13 cellular contexts compared by ENCODE assay signal in the genomic region with DNA sequence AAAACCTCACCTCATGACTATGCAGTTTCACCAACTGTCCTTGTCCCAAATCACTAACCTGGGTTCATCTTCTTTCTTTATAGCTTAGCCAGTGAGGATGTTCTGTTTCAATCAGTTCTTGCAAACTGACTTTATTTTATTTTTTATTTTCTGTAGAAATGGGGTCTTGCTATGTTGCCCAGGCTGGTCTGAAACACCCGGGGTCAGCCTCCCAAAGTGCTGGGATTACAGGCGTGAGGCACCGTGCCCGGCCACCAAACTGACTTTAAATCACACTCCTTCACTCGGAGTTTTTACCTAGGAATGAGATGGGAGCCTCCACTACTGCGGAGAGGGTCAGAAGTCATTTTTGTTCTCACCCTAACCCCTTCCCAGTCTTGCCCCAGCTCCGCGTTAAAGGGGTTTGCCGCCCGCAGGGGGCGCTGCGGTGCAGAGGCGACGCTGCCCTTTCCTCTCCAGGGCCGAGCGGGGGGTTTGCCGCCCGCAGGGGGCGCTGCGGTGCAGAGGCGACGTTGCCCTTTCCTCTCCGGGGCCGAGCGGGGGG. TPM values are rescaled to one million over a fixed set of nuclear protein-coding genes. Genes with fewer than 3 reads are reported as not detected.
A peak's percentile ranks its signal among the peaks of the same experiment; 100 is the strongest.
DNase-seq lines count a peak whose midpoint lies in the region; ATAC-seq and TF ChIP-seq lines count a peak whose summit lies in the region.
"Had no signal": no experiment of that assay in that cellular context is flagged by ENCODE, and none has a peak within 500 bp of the region (broad histone marks: within the 10 kb centered on the region; RNA-seq: fewer than 3 reads in every experiment).

No MANE protein-coding gene starts in this region.

- POLR2A ChIA-PET in SK-N-SH (lab: Yijun Ruan, JAX): no interaction called here

- ATAC-seq in SK-N-SH treated with all-trans-retinoic acid at 6 μM for 48 hours: no peak
- ATAC-seq in stimulated activated naive CD8-positive, alpha-beta T cell treated with anti-CD3 and anti-CD28 coated beads, Interleukin-15, amount 100 ng/mL, for 72 hours: peak; percentile 86
- ATAC-seq: HCT116 had no signal

- no peak overlapping the region for H2AFZ ChIP-seq in SK-N-SH (ENCODE audit: low read depth)

- CTCF ChIA-PET in SK-N-SH (lab: Yijun Ruan, JAX): interaction anchor here (0.6 to 21.8 kb wide), 24 partner anchors 10 to 373 kb away, joined by 3 to 560 read pairs (median 4); a partner anchor contains a TSS

- WGBS in SK-N-SH (ENCODE audit: low lambda C conversion rate): 66% methylated on average over 15 of the region's 25 CpGs
- WGBS in endodermal cell (ENCODE audit: insufficient coverage in 1 of 2, insufficient read length in 1 of 2), 2 experiments: 92 to 96% methylated on average over 5 to 12 of the region's 25 CpGs

- no peak overlapping the region for H3K4me2 ChIP-seq in SK-N-SH
- H3K4me2 ChIP-seq: BLaER1 had no signal

- no peaks in the 10 kb centered on the region for H4K20me1 ChIP-seq in SK-N-SH (ENCODE audit: insufficient read depth)
- H4K20me1 ChIP-seq: BLaER1 had no signal

- peaks cover 25% of the 10 kb centered on the region for H3K4me1 Mint-ChIP-seq in endodermal cell
- H3K4me1 Mint-ChIP-seq in stimulated activated naive CD8-positive, alpha-beta T cell treated with anti-CD3 and anti-CD28 coated beads, Interleukin-15, amount 100 ng/mL, for 72 hours: no peaks in the 10 kb centered on the region
- H3K4me1 Mint-ChIP-seq: nephron had no signal

- H3K9me3 ChIP-seq in SK-N-SH (no peaks in the 10 kb centered on the region), endodermal cell (ENCODE audit: control insufficient read depth, low read length) (peaks cover 8% of the 10 kb centered on the region)
- H3K9me3 ChIP-seq: BLaER1, esophagus muscularis mucosa, thoracic aorta had no signal

- H3K9ac ChIP-seq in SK-N-SH (no peak overlapping the region), endodermal cell (ENCODE audit: extremely low read depth, low read length, poor library complexity, severe bottlenecking) (no peak overlapping the region)
- H3K9ac ChIP-seq: BLaER1 had no signal

- no peak overlapping the region for H3K27ac ChIP-seq in SK-N-SH (ENCODE audit: low read depth in 2 of 2, low read length in 1 of 2)
- no peak overlapping the region for H3K27ac ChIP-seq in endodermal cell (ENCODE audit: low read depth, low read length)
- H3K27ac ChIP-seq: BLaER1 had no signal

- TF ChIP-seq RAD21 in SK-N-SH (IDR thresholded peaks at IDR 0.05; ENCODE audit: low read length): no peak

- TF ChIP-seq EP300 in SK-N-SH (IDR thresholded peaks at IDR 0.05; ENCODE audit: borderline replicate concordance in 1 of 2, low read depth in 1 of 2, low read length in 1 of 2): no peak

- no peaks in the 10 kb centered on the region for H3K79me2 ChIP-seq in SK-N-SH (ENCODE audit: insufficient read depth)

- H3K9me3 Mint-ChIP-seq in endodermal cell: peaks cover 21% of the 10 kb centered on the region
- H3K9me3 Mint-ChIP-seq in stimulated activated naive CD8-positive, alpha-beta T cell treated with anti-CD3 and anti-CD28 coated beads, Interleukin-15, amount 100 ng/mL, for 72 hours: no peaks in the 10 kb centered on the region
- H3K9me3 Mint-ChIP-seq: nephron had no signal

- H3K36me3 ChIP-seq in SK-N-SH (replicated peaks in 1 of 2; ENCODE audit: control insufficient read depth in 1 of 2, insufficient read depth in 2 of 2, low read length in 1 of 2) (no peaks in the 10 kb centered on the region), endodermal cell (ENCODE audit: control insufficient read depth, insufficient read depth, low read length) (no peaks in the 10 kb centered on the region)
- H3K36me3 ChIP-seq: BLaER1, esophagus muscularis mucosa, thoracic aorta had no signal

- TF ChIP-seq CTCF in SK-N-SH (IDR thresholded peaks at IDR 0.05) (peak; percentile 17; the same call in 1 of the 2 replicates), endodermal cell (conservative IDR thresholded peaks at IDR 0.05) (no peak)

- H3F3A ChIP-seq in SK-N-SH (replicated peaks; ENCODE audit: insufficient read depth): no peaks in the 10 kb centered on the region

- DNase-seq in SK-N-SH: no peak
- peak; percentile 83 to 88 for DNase-seq in activated CD4-positive, alpha-beta T cell treated with anti-CD3 and anti-CD28 coated beads, Interleukin-2, amount 50 U/mL, for 48 hours
- no peak for DNase-seq in endodermal cell
- DNase-seq in stimulated activated naive CD8-positive, alpha-beta T cell treated with anti-CD3 and anti-CD28 coated beads, Interleukin-15, amount 100 ng/mL, for 72 hours: peak; percentile 83 to 87
- DNase-seq in CD1c-positive myeloid dendritic cell (ENCODE audit: extremely low spot score): no peak
- no peak for DNase-seq in NCI-H524 (lab: John Stamatoyannopoulos, UW)
- DNase-seq in NCI-H1105 (lab: John Stamatoyannopoulos, UW): no peak

- H3K27ac Mint-ChIP-seq in endodermal cell: no peak overlapping the region
- no peak overlapping the region for H3K27ac Mint-ChIP-seq in stimulated activated naive CD8-positive, alpha-beta T cell treated with anti-CD3 and anti-CD28 coated beads, Interleukin-15, amount 100 ng/mL, for 72 hours
- H3K27ac Mint-ChIP-seq: nephron had no signal

- no peaks in the 10 kb centered on the region for H3K9me2 ChIP-seq in SK-N-SH

- peaks cover 2% of the 10 kb centered on the region for H3K36me3 Mint-ChIP-seq in endodermal cell (ENCODE audit: low read depth)

- no peaks in the 10 kb centered on the region for H3K4me1 ChIP-seq in SK-N-SH (ENCODE audit: control insufficient read depth in 1 of 2, insufficient read depth in 2 of 2, low read depth in 1 of 2, low read length in 1 of 2)
- peaks cover 6% of the 10 kb centered on the region for H3K4me1 ChIP-seq in endodermal cell (ENCODE audit: control insufficient read depth, insufficient read depth, low read length)
- H3K4me1 ChIP-seq: BLaER1, esophagus muscularis mucosa had no signal

- no peak overlapping the region for H3K4me3 ChIP-seq in SK-N-SH (ENCODE audit: low read depth in 2 of 2, low read length in 1 of 2)
- peak overlapping the region; percentile 2 for H3K4me3 ChIP-seq in endodermal cell (ENCODE audit: low read length)
- H3K4me3 ChIP-seq: BLaER1, esophagus muscularis mucosa had no signal

- peaks cover 13% of the 10 kb centered on the region for H3K27me3 Mint-ChIP-seq in endodermal cell (ENCODE audit: insufficient read depth)
- peaks cover 26% of the 10 kb centered on the region for H3K27me3 Mint-ChIP-seq in stimulated activated naive CD8-positive, alpha-beta T cell treated with anti-CD3 and anti-CD28 coated beads, Interleukin-15, amount 100 ng/mL, for 72 hours

- peaks cover 15% of the 10 kb centered on the region for H3K27me3 ChIP-seq in SK-N-SH (ENCODE audit: insufficient read depth)
- peaks cover 3% of the 10 kb centered on the region for H3K27me3 ChIP-seq in endodermal cell (ENCODE audit: control insufficient read depth, insufficient read depth, low read length, poor library complexity, severe bottlenecking)

- H3K4me3 Mint-ChIP-seq in endodermal cell: no peak overlapping the region
- no peak overlapping the region for H3K4me3 Mint-ChIP-seq in stimulated activated naive CD8-positive, alpha-beta T cell treated with anti-CD3 and anti-CD28 coated beads, Interleukin-15, amount 100 ng/mL, for 72 hours
- H3K4me3 Mint-ChIP-seq: nephron had no signal

TF ChIP-seq in SK-N-SH, 30 proteins besides CTCF, POLR2A, EP300 and RAD21 (continues in another document):
- TF ChIP-seq TCF12 (IDR thresholded peaks at IDR 0.05): no peak

TF ChIP-seq in SK-N-SH treated with all-trans-retinoic acid at 6 μM for 48 hours, 23 proteins besides CTCF, POLR2A, EP300 and RAD21 (continues in another document):
- TF ChIP-seq, protein P1, sequence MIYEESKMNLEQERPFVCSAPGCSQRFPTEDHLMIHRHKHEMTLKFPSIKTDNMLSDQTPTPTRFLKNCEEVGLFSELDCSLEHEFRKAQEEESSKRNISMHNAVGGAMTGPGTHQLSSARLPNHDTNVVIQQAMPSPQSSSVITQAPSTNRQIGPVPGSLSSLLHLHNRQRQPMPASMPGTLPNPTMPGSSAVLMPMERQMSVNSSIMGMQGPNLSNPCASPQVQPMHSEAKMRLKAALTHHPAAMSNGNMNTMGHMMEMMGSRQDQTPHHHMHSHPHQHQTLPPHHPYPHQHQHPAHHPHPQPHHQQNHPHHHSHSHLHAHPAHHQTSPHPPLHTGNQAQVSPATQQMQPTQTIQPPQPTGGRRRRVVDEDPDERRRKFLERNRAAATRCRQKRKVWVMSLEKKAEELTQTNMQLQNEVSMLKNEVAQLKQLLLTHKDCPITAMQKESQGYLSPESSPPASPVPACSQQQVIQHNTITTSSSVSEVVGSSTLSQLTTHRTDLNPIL (CRISPR knock-in tag; IDR thresholded peaks at IDR 0.05; ENCODE audit: low read depth): no peak
- TF ChIP-seq ZNF565 (CRISPR knock-in tag; conservative IDR thresholded peaks at IDR 0.05; ENCODE audit: low read depth): no peak

RNA-seq across cellular contexts. Expression of a gene that starts 7.0 kb away (rescaled TPM):
- 0.34 and 0.53 TPM in 2 replicates for polyA plus RNA-seq in SK-N-SH (2012; rRNA removed)
- 0.24 and 0.28 TPM in 2 replicates for polyA plus RNA-seq in SK-N-SH (2012; cell fraction: cytosol; rRNA removed)
- polyA plus RNA-seq in SK-N-SH (2012; cell fraction: nucleus; rRNA removed): 0.20 and 0.27 TPM in 2 replicates
- 100 to 1,000 TPM in 1 of 2 donors, 10 to 100 TPM in 1; 61.5 to 155 TPM for total RNA-seq in endodermal cell
- polyA plus RNA-seq in endodermal cell (2013, experiment 1 of 2): 13.3 TPM
- 15.9 TPM for polyA plus RNA-seq in endodermal cell (2013, experiment 2 of 2)

RNA-seq across cellular contexts. Expression of a gene that starts 51.3 kb away (rescaled TPM):
- polyA plus RNA-seq in SK-N-SH (2012; rRNA removed): 5.9 and 6.4 TPM in 2 replicates
- 6.5 and 9.3 TPM in 2 replicates for polyA plus RNA-seq in SK-N-SH (2012; cell fraction: cytosol; rRNA removed)
- polyA plus RNA-seq in SK-N-SH (2012; cell fraction: nucleus; rRNA removed): 5.6 and 9.1 TPM in 2 replicates
- total RNA-seq in endodermal cell: 10 to 100 TPM; 26.4 to 39.1 TPM
- polyA plus RNA-seq in endodermal cell (2013, experiment 1 of 2): 27.5 TPM
- polyA plus RNA-seq in endodermal cell (2013, experiment 2 of 2): 23.6 TPM

Comparison
In these comparisons a context has a peak if more than half of its experiments do, and no peak if none do; other contexts are left out.
1. DNase-seq: peak in activated CD4-positive, alpha-beta T cell treated with anti-CD3 and anti-CD28 coated beads, Interleukin-2, amount 50 U/mL, for 48 hours (2 of 2) and stimulated activated naive CD8-positive, alpha-beta T cell treated with anti-CD3 and anti-CD28 coated beads, Interleukin-15, amount 100 ng/mL, for 72 hours (2 of 2); none in SK-N-SH (single experiment), endodermal cell (single experiment), CD1c-positive myeloid dendritic cell (single experiment), NCI-H524 (0 of 2) and NCI-H1105 (single experiment).